17 cellular contexts compared by ENCODE assay signal in the genomic region with DNA sequence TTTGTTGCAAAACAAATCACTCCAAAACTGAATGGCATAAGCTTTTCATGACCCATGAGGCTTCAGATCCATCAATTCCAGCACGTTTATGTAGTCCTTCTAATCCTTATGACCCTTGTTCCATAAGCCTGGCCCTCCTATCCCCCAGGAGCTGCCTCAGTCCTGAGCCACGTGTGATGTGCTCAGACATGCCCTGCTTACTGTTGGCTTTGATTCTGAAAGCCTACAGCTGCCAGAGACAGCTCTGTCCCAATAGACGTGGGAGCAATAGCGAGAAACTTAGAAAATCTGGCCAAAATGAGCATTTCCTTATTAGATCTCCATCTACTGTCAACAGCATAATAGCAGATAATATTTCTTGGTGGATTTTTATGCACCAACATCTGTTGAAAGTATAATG. TPM values are rescaled to one million over a fixed set of nuclear protein-coding genes. Genes with fewer than 3 reads are reported as not detected.
DNase-seq lines count a peak whose midpoint lies in the region; ATAC-seq and TF ChIP-seq lines count a peak whose summit lies in the region.
"Had no signal": no experiment of that assay in that cellular context is flagged by ENCODE, and none has a peak within 500 bp of the region (broad histone marks: within the 10 kb centered on the region; RNA-seq: fewer than 3 reads in every experiment).

No MANE protein-coding gene starts in this region.

- H4K91ac ChIP-seq in trophoblast cell (ENCODE audit: low read depth, low read length): no peak overlapping the region

- peak in 5 of 8 donors; percentile 25 to 85 (median 46) for ATAC-seq in heart right ventricle

- no peak overlapping the region for H4K8ac ChIP-seq in trophoblast cell (ENCODE audit: low read depth, low read length)

- no peak overlapping the region for H3K9ac ChIP-seq in trophoblast cell (ENCODE audit: low read length)
- H3K9ac ChIP-seq: BLaER1 had no signal

- H3K36me3 ChIP-seq in heart right ventricle (no peaks in the 10 kb centered on the region), trophoblast cell (ENCODE audit: control insufficient read depth in 1 of 2, insufficient read depth in 2 of 2, low read length in 2 of 2) (no peaks in the 10 kb centered on the region), transverse colon (no peaks in the 10 kb centered on the region)
- H3K36me3 ChIP-seq: BLaER1, esophagus squamous epithelium had no signal

- WGBS in heart right ventricle, 2 donors: 38 to 44% methylated on average over 4 of the region's 4 CpGs
- no CpG with 5 or more reads among the region's 4 CpGs for WGBS in trophoblast cell (ENCODE audit: extremely low coverage, insufficient coverage, insufficient read length)
- 63 to 64% methylated on average over 4 of the region's 4 CpGs for WGBS in transverse colon (ENCODE audit: low coverage in 1 of 2), 2 donors

- BruUV-seq in MCF 10A (replicated peaks; lab: Mats Ljungman, UMichigan): no TSS peak
- no TSS peak for BruUV-seq in Calu3 (replicated peaks; lab: Mats Ljungman, UMichigan)

- H3K4me1 Mint-ChIP-seq in MCF 10A (ENCODE audit: insufficient read depth, unreplicated experiment) (peaks cover 8% of the 10 kb centered on the region), Calu3 (ENCODE audit: low read depth, unreplicated experiment) (peaks cover 4% of the 10 kb centered on the region)

- TF ChIP-seq POLR2A in transverse colon (IDR thresholded peaks at IDR 0.05): no peak

- peaks cover 8% of the 10 kb centered on the region for H3K79me1 ChIP-seq in trophoblast cell (ENCODE audit: low read length)

- H3K23ac ChIP-seq in trophoblast cell (ENCODE audit: low read length): no peak overlapping the region

- no peaks in the 10 kb centered on the region for H3K9me3 Mint-ChIP-seq in MCF 10A (ENCODE audit: unreplicated experiment)
- H3K9me3 Mint-ChIP-seq in Calu3 (ENCODE audit: low read depth, unreplicated experiment): no peaks in the 10 kb centered on the region
- H3K9me3 Mint-ChIP-seq: activated CD4-positive, alpha-beta T cell treated with anti-CD3 and anti-CD28 coated beads, Interleukin-2, amount 10 ng/mL, durations not matched to agents 24 days and 14 days; activated T-cell treated with anti-CD3 and anti-CD28 coated beads, Interleukin-2, amount 50 U/mL, for 24 hours had no signal

- H3K4me3 Mint-ChIP-seq in MCF 10A (ENCODE audit: unreplicated experiment): no peak overlapping the region
- no peak overlapping the region for H3K4me3 Mint-ChIP-seq in Calu3 (ENCODE audit: low read depth, unreplicated experiment)
- H3K4me3 Mint-ChIP-seq: activated CD4-positive, alpha-beta T cell treated with anti-CD3 and anti-CD28 coated beads, Interleukin-2, amount 10 ng/mL, durations not matched to agents 24 days and 14 days; activated T-cell treated with anti-CD3 and anti-CD28 coated beads, Interleukin-2, amount 50 U/mL, for 24 hours had no signal

- TF ChIP-seq EP300 in transverse colon (IDR thresholded peaks at IDR 0.05; ENCODE audit: low read depth): no peak

- POLR2A ChIA-PET in MCF 10A (lab: Yijun Ruan, JAX): interaction anchor here (1.0 to 2.1 kb wide), 5 partner anchors 28 to 139 kb away, joined by 4 to 6 read pairs (median 5); no protein-coding TSS in a partner anchor

- H4K12ac ChIP-seq in trophoblast cell (ENCODE audit: low read depth, low read length): no peak overlapping the region

- H3K4me2 ChIP-seq in trophoblast cell (ENCODE audit: low read length): no peak overlapping the region
- H3K4me2 ChIP-seq: BLaER1 had no signal

- H2AK5ac ChIP-seq in trophoblast cell (ENCODE audit: low read length): no peak overlapping the region

- H3K27ac Mint-ChIP-seq in MCF 10A (ENCODE audit: low read depth, unreplicated experiment) (peak overlapping the region; percentile 75), Calu3 (ENCODE audit: unreplicated experiment) (no peak overlapping the region)
- H3K27ac Mint-ChIP-seq: activated CD4-positive, alpha-beta T cell treated with anti-CD3 and anti-CD28 coated beads, Interleukin-2, amount 10 ng/mL, durations not matched to agents 24 days and 14 days; activated T-cell treated with anti-CD3 and anti-CD28 coated beads, Interleukin-2, amount 50 U/mL, for 24 hours had no signal

- no peaks in the 10 kb centered on the region for H3K27me3 Mint-ChIP-seq in MCF 10A (ENCODE audit: insufficient read depth, unreplicated experiment)
- no peaks in the 10 kb centered on the region for H3K27me3 Mint-ChIP-seq in Calu3 (ENCODE audit: unreplicated experiment)
- H3K27me3 Mint-ChIP-seq: activated CD4-positive, alpha-beta T cell treated with anti-CD3 and anti-CD28 coated beads, Interleukin-2, amount 10 ng/mL, durations not matched to agents 24 days and 14 days; activated T-cell treated with anti-CD3 and anti-CD28 coated beads, Interleukin-2, amount 50 U/mL, for 24 hours had no signal

- no peaks in the 10 kb centered on the region for H3K27me3 ChIP-seq in heart right ventricle
- no peaks in the 10 kb centered on the region for H3K27me3 ChIP-seq in trophoblast cell (ENCODE audit: insufficient read depth, low read length)
- H3K27me3 ChIP-seq in dorsolateral prefrontal cortex: no peaks in the 10 kb centered on the region
- H3K27me3 ChIP-seq in transverse colon: no peaks in the 10 kb centered on the region
- H3K27me3 ChIP-seq: BLaER1, esophagus squamous epithelium had no signal

- in situ Hi-C loops in transverse colon (cut with MboI; ENCODE audit: low pct_ligation_motif_present in 1 of 4, low pct_unique_long_range_greater_than_20kb in 1 of 4, low sequenced_read_pairs in 3 of 4): no loop called here

- no peak overlapping the region for H2BK120ac ChIP-seq in trophoblast cell (ENCODE audit: insufficient read depth, low read length, poor library complexity)

- no peak overlapping the region for H3K4ac ChIP-seq in trophoblast cell (ENCODE audit: low read depth, low read length)

- H3K18ac ChIP-seq in trophoblast cell (ENCODE audit: low read length): no peak overlapping the region

- peaks cover 5% of the 10 kb centered on the region for H3K36me3 Mint-ChIP-seq in MCF 10A (ENCODE audit: insufficient read depth, unreplicated experiment)
- no peaks in the 10 kb centered on the region for H3K36me3 Mint-ChIP-seq in Calu3 (ENCODE audit: insufficient read depth, unreplicated experiment)

- TF ChIP-seq CTCF in MCF 10A (IDR thresholded peaks at IDR 0.05; ENCODE audit: unreplicated experiment) (no peak), heart right ventricle (IDR thresholded peaks at IDR 0.05) (no peak), dorsolateral prefrontal cortex (IDR thresholded peaks at IDR 0.05 in 54 of 56, conservative IDR thresholded peaks at IDR 0.05 in 2 of 56; ENCODE audit: low read depth in 1 of 56, partially characterized antibody in 56 of 56) (no peak), Calu3 (IDR thresholded peaks at IDR 0.05; ENCODE audit: unreplicated experiment) (no peak), transverse colon (IDR thresholded peaks at IDR 0.05) (no peak)

- intact Hi-C loops in MCF 10A (cut with micrococcal nuclease) (no loop called here), heart right ventricle (cut with DNase I) (no loop called here), dorsolateral prefrontal cortex (cut with DNase I) (no loop called here), Calu3 (cut with micrococcal nuclease; ENCODE audit: unreplicated experiment) (no loop called here), transverse colon (cut with DNase I; ENCODE audit: low total_unique reads) (no loop called here)

- no peak overlapping the region for H2AFZ ChIP-seq in trophoblast cell (ENCODE audit: insufficient read depth, low read length, poor library complexity)

- no peak overlapping the region for H2BK12ac ChIP-seq in trophoblast cell (ENCODE audit: low read length)

- peaks cover 2% of the 10 kb centered on the region for H3K79me2 ChIP-seq in trophoblast cell (ENCODE audit: control insufficient read depth, insufficient read depth, low read length, poor library complexity)

- CTCF ChIA-PET in MCF 10A (lab: Yijun Ruan, JAX): no interaction called here
- CTCF ChIA-PET in Calu3 (lab: Charles Lee): no interaction called here

- H3K9me3 ChIP-seq in heart right ventricle (no peaks in the 10 kb centered on the region), trophoblast cell (ENCODE audit: insufficient read depth, low read depth, low read length) (no peaks in the 10 kb centered on the region), transverse colon (no peaks in the 10 kb centered on the region)
- H3K9me3 ChIP-seq: BLaER1, esophagus squamous epithelium had no signal

- peaks cover 0 to 30% (median 18%) of the 10 kb centered on the region in 9 donors for H3K4me1 ChIP-seq in heart right ventricle
- H3K4me1 ChIP-seq in trophoblast cell (ENCODE audit: control insufficient read depth in 1 of 2, insufficient read depth in 2 of 2, low read length in 2 of 2): peaks cover 8 to 9% of the 10 kb centered on the region in 2 experiments
- peaks cover 0 to 9% (median 0%) of the 10 kb centered on the region in 4 donors for H3K4me1 ChIP-seq in transverse colon
- H3K4me1 ChIP-seq: BLaER1 had no signal

- H3K14ac ChIP-seq in trophoblast cell (ENCODE audit: low read length): peak overlapping the region; percentile 1

- H3K4me3 ChIP-seq in heart right ventricle (no peak overlapping the region), trophoblast cell (ENCODE audit: low read depth, low read length) (no peak overlapping the region), dorsolateral prefrontal cortex (no peak overlapping the region), transverse colon (no peak overlapping the region)
- H3K4me3 ChIP-seq: BLaER1, coronary artery, esophagus squamous epithelium had no signal

- DNase-seq in LoVo (ENCODE audit: low spot score) (peak; percentile 27), MCF 10A (ENCODE audit: unreplicated experiment) (peak; percentile 58), heart right ventricle (no peak), trophoblast cell (no peak), NCI-H510A treated with DMSO at 0.1 percent for 48 hours (lab: John Stamatoyannopoulos, UW) (no peak), dorsolateral prefrontal cortex (no peak), Calu3 (no peak), transverse colon (no peak)
- DNase-seq: activated CD4-positive, alpha-beta T cell treated with anti-CD3 and anti-CD28 coated beads, Interleukin-2, amount 10 ng/mL, durations not matched to agents 24 days and 14 days; activated T-cell treated with anti-CD3 and anti-CD28 coated beads, Interleukin-2, amount 50 U/mL, for 24 hours; esophagus squamous epithelium; NCI-H187 treated with DMSO at 0.1 percent for 48 hours; NCI-H69; posterior cingulate gyrus; T-helper 2 cell had no signal

- H3K27ac ChIP-seq in heart right ventricle (no peak overlapping the region), trophoblast cell (ENCODE audit: low read depth, low read length) (no peak overlapping the region), dorsolateral prefrontal cortex (no peak overlapping the region), transverse colon (no peak overlapping the region)
- H3K27ac ChIP-seq: BLaER1, coronary artery, esophagus squamous epithelium had no signal

- no peak overlapping the region for H2BK5ac ChIP-seq in trophoblast cell (ENCODE audit: low read depth, low read length, poor library complexity)

RNA-seq across cellular contexts. Expression of gene DUSP6, which starts 33.2 kb away (rescaled TPM):
- 99.9 and 149 TPM in 2 replicates for total RNA-seq in MCF 10A (2022)
- 10 to 100 TPM; 19.7 to 43.4 (median 26.0) TPM for total RNA-seq in heart right ventricle
- 10 to 100 TPM in 1 of 2 donors, 1 to 10 TPM in 1; 9.4 to 23.4 TPM for polyA plus RNA-seq in heart right ventricle
- 7.5 and 8.0 TPM in 2 replicates for polyA plus RNA-seq in trophoblast cell (2013)
- total RNA-seq in dorsolateral prefrontal cortex: 10 to 100 TPM in 119 of 120 experiments, 1 to 10 TPM in 1; 8.1 to 87.8 (median 26.2) TPM
- total RNA-seq in Calu3 (2022): 108 TPM in 2 replicates
- 10 to 100 TPM; 22.9 to 83.4 (median 53.2) TPM for total RNA-seq in transverse colon

Comparison
In these comparisons a context has a peak if more than half of its experiments do, and no peak if none do; other contexts are left out.
1. DNase-seq: peak in LoVo (single experiment) and MCF 10A (single experiment); none in heart right ventricle (0 of 2), trophoblast cell (0 of 2), NCI-H510A treated with DMSO at 0.1 percent for 48 hours (single experiment), dorsolateral prefrontal cortex (0 of 10), Calu3 (single experiment) and transverse colon (single experiment).